ENCODE assay signal across 1 cellular context in the genomic region with DNA sequence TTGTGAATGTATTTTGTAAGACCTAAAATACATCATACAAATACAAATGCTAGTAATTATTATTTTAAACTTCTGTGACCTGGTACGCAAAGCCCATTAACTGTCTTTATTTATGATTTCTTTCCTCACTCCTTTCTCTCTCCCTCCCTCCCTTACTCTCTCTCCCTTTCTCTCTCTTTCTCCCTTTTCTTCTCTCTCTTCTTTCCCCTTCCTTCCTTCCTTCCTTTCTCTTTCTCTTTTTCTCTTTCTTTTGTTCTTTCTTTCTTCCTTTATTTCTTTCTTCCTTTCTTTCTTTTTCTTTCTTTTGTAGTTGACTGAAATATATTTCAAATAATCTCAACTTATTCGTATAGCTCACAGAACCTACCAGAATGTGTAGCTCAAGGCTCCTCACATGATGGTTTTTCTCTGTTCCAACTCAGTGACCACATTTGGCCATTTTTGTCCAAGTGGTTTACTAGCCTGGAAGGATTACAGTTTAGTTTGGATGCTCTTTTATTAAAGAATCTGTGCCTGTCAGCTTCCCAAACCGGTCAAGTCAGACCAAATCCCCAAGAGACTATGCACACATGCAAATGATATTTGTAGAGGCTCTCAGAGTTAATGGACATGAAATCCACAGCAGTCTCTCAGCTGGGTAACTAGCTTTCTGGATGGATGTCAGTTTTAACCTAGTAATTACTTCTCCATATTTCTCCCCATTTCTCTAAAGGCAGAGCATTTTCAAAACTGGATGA.
TF ChIP-seq lines count a peak whose summit lies in the region.

No MANE protein-coding gene starts in this region.

TF ChIP-seq in HEK293, 187 proteins besides CTCF, POLR2A, EP300 and RAD21 (continued from another document):
- TF ChIP-seq, protein P1, sequence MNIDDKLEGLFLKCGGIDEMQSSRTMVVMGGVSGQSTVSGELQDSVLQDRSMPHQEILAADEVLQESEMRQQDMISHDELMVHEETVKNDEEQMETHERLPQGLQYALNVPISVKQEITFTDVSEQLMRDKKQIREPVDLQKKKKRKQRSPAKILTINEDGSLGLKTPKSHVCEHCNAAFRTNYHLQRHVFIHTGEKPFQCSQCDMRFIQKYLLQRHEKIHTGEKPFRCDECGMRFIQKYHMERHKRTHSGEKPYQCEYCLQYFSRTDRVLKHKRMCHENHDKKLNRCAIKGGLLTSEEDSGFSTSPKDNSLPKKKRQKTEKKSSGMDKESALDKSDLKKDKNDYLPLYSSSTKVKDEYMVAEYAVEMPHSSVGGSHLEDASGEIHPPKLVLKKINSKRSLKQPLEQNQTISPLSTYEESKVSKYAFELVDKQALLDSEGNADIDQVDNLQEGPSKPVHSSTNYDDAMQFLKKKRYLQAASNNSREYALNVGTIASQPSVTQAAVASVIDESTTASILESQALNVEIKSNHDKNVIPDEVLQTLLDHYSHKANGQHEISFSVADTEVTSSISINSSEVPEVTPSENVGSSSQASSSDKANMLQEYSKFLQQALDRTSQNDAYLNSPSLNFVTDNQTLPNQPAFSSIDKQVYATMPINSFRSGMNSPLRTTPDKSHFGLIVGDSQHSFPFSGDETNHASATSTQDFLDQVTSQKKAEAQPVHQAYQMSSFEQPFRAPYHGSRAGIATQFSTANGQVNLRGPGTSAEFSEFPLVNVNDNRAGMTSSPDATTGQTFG (tag by site-specific recombination; IDR thresholded peaks at IDR 0.05; ENCODE audit: borderline replicate concordance) = no peak
- TF ChIP-seq ZFP3 (tag by site-specific recombination; IDR thresholded peaks at IDR 0.05; ENCODE audit: low read depth) (no peak), ZNF366 (tag by site-specific recombination; conservative IDR thresholded peaks at IDR 0.05) (peak; percentile 55)
